In genomic region chr11:35403765-35404396, GRCh38 we compare ENCODE assay signal across 1 cellular context.
A peak's percentile ranks its signal among the peaks of the same experiment; 100 is the strongest.
TF ChIP-seq lines count a peak whose summit lies in the region.

No MANE protein-coding gene starts in this region.

TF ChIP-seq in HepG2, 621 proteins besides CTCF, POLR2A, EP300 and RAD21 (continued from another document and continues in another):
- TF ChIP-seq ZBTB40 (IDR thresholded peaks at IDR 0.05), result no peak
- TF ChIP-seq ZBTB40 (CRISPR knock-in tag; IDR thresholded peaks at IDR 0.05), result no peak
- TF ChIP-seq, protein P1, sequence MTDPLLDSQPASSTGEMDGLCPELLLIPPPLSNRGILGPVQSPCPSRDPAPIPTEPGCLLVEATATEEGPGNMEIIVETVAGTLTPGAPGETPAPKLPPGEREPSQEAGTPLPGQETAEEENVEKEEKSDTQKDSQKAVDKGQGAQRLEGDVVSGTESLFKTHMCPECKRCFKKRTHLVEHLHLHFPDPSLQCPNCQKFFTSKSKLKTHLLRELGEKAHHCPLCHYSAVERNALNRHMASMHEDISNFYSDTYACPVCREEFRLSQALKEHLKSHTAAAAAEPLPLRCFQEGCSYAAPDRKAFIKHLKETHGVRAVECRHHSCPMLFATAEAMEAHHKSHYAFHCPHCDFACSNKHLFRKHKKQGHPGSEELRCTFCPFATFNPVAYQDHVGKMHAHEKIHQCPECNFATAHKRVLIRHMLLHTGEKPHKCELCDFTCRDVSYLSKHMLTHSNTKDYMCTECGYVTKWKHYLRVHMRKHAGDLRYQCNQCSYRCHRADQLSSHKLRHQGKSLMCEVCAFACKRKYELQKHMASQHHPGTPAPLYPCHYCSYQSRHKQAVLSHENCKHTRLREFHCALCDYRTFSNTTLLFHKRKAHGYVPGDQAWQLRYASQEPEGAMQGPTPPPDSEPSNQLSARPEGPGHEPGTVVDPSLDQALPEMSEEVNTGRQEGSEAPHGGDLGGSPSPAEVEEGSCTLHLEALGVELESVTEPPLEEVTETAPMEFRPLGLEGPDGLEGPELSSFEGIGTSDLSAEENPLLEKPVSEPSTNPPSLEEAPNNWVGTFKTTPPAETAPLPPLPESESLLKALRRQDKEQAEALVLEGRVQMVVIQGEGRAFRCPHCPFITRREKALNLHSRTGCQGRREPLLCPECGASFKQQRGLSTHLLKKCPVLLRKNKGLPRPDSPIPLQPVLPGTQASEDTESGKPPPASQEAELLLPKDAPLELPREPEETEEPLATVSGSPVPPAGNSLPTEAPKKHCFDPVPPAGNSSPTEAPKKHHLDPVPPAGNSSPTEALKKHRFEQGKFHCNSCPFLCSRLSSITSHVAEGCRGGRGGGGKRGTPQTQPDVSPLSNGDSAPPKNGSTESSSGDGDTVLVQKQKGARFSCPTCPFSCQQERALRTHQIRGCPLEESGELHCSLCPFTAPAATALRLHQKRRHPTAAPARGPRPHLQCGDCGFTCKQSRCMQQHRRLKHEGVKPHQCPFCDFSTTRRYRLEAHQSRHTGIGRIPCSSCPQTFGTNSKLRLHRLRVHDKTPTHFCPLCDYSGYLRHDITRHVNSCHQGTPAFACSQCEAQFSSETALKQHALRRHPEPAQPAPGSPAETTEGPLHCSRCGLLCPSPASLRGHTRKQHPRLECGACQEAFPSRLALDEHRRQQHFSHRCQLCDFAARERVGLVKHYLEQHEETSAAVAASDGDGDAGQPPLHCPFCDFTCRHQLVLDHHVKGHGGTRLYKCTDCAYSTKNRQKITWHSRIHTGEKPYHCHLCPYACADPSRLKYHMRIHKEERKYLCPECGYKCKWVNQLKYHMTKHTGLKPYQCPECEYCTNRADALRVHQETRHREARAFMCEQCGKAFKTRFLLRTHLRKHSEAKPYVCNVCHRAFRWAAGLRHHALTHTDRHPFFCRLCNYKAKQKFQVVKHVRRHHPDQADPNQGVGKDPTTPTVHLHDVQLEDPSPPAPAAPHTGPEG (CRISPR knock-in tag; IDR thresholded peaks at IDR 0.05), result no peak
- TF ChIP-seq KLF11 (CRISPR knock-in tag; IDR thresholded peaks at IDR 0.05), result no peak
- 0 out of 2 replicates have a peak, but pooled peaks have one; percentile 13 for TF ChIP-seq TBX2 (CRISPR knock-in tag; IDR thresholded peaks at IDR 0.05; ENCODE audit: borderline replicate concordance)
- TF ChIP-seq ZNF232 (CRISPR knock-in tag; IDR thresholded peaks at IDR 0.05; ENCODE audit: borderline replicate concordance), result no peak
- no peak for TF ChIP-seq MXD3 (CRISPR knock-in tag; IDR thresholded peaks at IDR 0.05)
- TF ChIP-seq ZNF781 (CRISPR knock-in tag; IDR thresholded peaks at IDR 0.05; ENCODE audit: borderline replicate concordance, not compliant biosample characterization), result no peak
- no peak for TF ChIP-seq FIP1L1 (IDR thresholded peaks at IDR 0.05; ENCODE audit: borderline replicate concordance, insufficient read depth, low read depth, low read length)
- TF ChIP-seq, protein P2, sequence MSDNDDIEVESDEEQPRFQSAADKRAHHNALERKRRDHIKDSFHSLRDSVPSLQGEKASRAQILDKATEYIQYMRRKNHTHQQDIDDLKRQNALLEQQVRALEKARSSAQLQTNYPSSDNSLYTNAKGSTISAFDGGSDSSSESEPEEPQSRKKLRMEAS (IDR thresholded peaks at IDR 0.05), result peak; percentile 78
- TF ChIP-seq TFDP1 (CRISPR knock-in tag; IDR thresholded peaks at IDR 0.05; ENCODE audit: borderline replicate concordance), result peak; percentile 39; the same call in 1 of the 2 replicates
- TF ChIP-seq TFE3 (CRISPR knock-in tag; IDR thresholded peaks at IDR 0.05), result no peak
- no peak for TF ChIP-seq NR1H2 (CRISPR knock-in tag; IDR thresholded peaks at IDR 0.05; ENCODE audit: borderline replicate concordance, low read depth)
- no peak for TF ChIP-seq KLF16 (CRISPR knock-in tag; IDR thresholded peaks at IDR 0.05)
- no peak for TF ChIP-seq ZNF768 (CRISPR knock-in tag; IDR thresholded peaks at IDR 0.05)
- TF ChIP-seq ARNTL (CRISPR knock-in tag; IDR thresholded peaks at IDR 0.05), result 0 out of 2 replicates have a peak, but pooled peaks have one; percentile 28
- TF ChIP-seq ZNF501 (CRISPR knock-in tag; IDR thresholded peaks at IDR 0.05), result no peak
- no peak for TF ChIP-seq ZNF550 (CRISPR knock-in tag; IDR thresholded peaks at IDR 0.05; ENCODE audit: borderline replicate concordance)
- TF ChIP-seq, protein P3, sequence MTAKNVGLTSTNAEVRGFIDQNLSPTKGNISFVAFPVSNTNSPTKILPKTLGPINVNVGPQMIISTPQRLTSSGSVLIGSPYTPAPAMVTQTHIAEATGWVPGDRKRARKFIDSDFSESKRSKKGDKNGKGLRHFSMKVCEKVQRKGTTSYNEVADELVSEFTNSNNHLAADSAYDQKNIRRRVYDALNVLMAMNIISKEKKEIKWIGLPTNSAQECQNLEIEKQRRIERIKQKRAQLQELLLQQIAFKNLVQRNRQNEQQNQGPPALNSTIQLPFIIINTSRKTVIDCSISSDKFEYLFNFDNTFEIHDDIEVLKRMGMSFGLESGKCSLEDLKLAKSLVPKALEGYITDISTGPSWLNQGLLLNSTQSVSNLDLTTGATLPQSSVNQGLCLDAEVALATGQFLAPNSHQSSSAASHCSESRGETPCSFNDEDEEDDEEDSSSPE (CRISPR knock-in tag; IDR thresholded peaks at IDR 0.05), result peak; percentile 50; the same call in 1 of the 2 replicates
- no peak for TF ChIP-seq MAFF (IDR thresholded peaks at IDR 0.05; ENCODE audit: low read depth, low read length)
- no peak for TF ChIP-seq TOPORS (CRISPR knock-in tag; IDR thresholded peaks at IDR 0.05)
- no peak for TF ChIP-seq HOXA5 (CRISPR knock-in tag; IDR thresholded peaks at IDR 0.05)
- TF ChIP-seq MEIS1 (CRISPR knock-in tag; IDR thresholded peaks at IDR 0.05; ENCODE audit: borderline replicate concordance), result 0 out of 2 replicates have a peak, but pooled peaks have one; percentile 32
- TF ChIP-seq RORA (CRISPR knock-in tag; IDR thresholded peaks at IDR 0.05), result no peak
- TF ChIP-seq ZSCAN9 (CRISPR knock-in tag; IDR thresholded peaks at IDR 0.05; ENCODE audit: borderline replicate concordance), result no peak
- TF ChIP-seq ZFP37 (CRISPR knock-in tag; IDR thresholded peaks at IDR 0.05; ENCODE audit: borderline replicate concordance), result no peak
- TF ChIP-seq ZFX (CRISPR knock-in tag; IDR thresholded peaks at IDR 0.05; ENCODE audit: low read depth), result peak; percentile 22; the same call in 1 of the 2 replicates
- TF ChIP-seq ZSCAN29 (CRISPR knock-in tag; conservative IDR thresholded peaks at IDR 0.05), result 0 out of 2 replicates have a peak, but pooled peaks have one; percentile 42
- no peak for TF ChIP-seq TP53 (CRISPR knock-in tag; conservative IDR thresholded peaks at IDR 0.05)
- TF ChIP-seq SRF (IDR thresholded peaks at IDR 0.05; ENCODE audit: low read depth, low read length), result no peak
- no peak for TF ChIP-seq SNAPC2 (CRISPR knock-in tag; IDR thresholded peaks at IDR 0.05)
- TF ChIP-seq ZNF747 (CRISPR knock-in tag; IDR thresholded peaks at IDR 0.05; ENCODE audit: borderline replicate concordance), result no peak
- TF ChIP-seq NFIC (IDR thresholded peaks at IDR 0.05; ENCODE audit: low read length), result no peak
- no peak for TF ChIP-seq MIER2 (CRISPR knock-in tag; IDR thresholded peaks at IDR 0.05)
- no peak for TF ChIP-seq ZNF891 (CRISPR knock-in tag; IDR thresholded peaks at IDR 0.05)
- no peak for TF ChIP-seq ATF1 (CRISPR knock-in tag; IDR thresholded peaks at IDR 0.05)
- TF ChIP-seq, protein P4, sequence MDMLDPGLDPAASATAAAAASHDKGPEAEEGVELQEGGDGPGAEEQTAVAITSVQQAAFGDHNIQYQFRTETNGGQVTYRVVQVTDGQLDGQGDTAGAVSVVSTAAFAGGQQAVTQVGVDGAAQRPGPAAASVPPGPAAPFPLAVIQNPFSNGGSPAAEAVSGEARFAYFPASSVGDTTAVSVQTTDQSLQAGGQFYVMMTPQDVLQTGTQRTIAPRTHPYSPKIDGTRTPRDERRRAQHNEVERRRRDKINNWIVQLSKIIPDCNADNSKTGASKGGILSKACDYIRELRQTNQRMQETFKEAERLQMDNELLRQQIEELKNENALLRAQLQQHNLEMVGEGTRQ (IDR thresholded peaks at IDR 0.05; ENCODE audit: low read depth, low read length), result no peak
- TF ChIP-seq, protein P4 (CRISPR knock-in tag; IDR thresholded peaks at IDR 0.05; ENCODE audit: borderline replicate concordance), result 0 out of 2 replicates have a peak, but pooled peaks have one; percentile 23
- TF ChIP-seq, protein P5, sequence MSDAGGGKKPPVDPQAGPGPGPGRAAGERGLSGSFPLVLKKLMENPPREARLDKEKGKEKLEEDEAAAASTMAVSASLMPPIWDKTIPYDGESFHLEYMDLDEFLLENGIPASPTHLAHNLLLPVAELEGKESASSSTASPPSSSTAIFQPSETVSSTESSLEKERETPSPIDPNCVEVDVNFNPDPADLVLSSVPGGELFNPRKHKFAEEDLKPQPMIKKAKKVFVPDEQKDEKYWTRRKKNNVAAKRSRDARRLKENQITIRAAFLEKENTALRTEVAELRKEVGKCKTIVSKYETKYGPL (CRISPR knock-in tag; IDR thresholded peaks at IDR 0.05), result no peak
